In the genomic region with DNA sequence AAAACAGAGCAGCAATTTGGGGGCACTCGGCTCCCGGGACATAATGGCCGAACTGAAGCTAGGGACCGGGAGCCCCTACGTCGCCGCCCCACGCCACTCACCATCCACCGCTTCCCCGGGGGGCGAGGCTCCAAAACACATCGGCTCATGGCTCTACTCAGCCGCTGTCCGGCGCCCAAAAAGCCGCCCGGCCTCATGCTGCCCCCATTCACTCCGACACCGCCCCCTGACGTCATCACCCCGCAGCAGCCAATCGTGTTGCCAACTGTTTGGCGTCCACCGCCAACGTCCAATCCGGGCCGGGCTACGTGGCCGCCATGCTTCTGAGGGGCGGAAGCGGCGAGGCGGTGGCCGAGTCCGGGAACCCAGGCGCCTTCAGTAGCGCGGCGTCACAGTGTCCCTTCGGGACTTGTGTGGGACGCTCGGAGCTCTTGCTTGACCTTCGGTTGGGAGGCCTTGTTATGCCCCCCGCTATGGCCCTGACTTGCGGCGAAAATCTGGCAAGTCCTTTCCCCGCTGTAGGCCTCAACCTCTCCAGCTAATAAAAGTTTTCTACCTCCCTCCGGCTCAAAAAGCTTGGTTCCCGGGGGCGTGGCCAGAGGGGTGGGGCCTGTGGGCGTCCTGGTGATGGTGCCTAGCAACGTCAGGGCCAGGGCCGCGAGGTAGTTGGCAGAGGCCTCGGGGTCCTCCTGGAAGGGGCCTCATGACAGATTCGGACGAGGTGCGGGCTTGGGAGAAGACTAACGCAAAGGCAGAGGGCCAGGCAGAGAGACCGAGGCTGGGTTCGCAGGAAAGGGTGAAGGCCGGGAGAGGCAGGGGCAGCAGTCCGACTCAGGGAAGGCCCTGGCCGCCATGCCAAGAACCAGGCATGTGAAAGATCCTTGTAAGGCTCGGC, we compare ENCODE assay signal across 1 cellular context.
TF ChIP-seq lines count a peak whose summit lies in the region.

A gene with protein sequence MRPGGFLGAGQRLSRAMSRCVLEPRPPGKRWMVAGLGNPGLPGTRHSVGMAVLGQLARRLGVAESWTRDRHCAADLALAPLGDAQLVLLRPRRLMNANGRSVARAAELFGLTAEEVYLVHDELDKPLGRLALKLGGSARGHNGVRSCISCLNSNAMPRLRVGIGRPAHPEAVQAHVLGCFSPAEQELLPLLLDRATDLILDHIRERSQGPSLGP (minus strand): TSS at position 221 of the 895 bp plus-strand sequence. CDS start 24 bp downstream, at position 197.
Gene TTC16 (plus strand): TSS at position 637 of the 895 bp plus-strand sequence. CDS start 67 bp downstream, at position 704.

TF ChIP-seq in HepG2, 621 proteins besides CTCF, POLR2A, EP300 and RAD21 (continued from another document and continues in another):
- TF ChIP-seq MYC (CRISPR knock-in tag; IDR thresholded peaks at IDR 0.05; ENCODE audit: borderline replicate concordance), result peak; percentile 62
- TF ChIP-seq FOXA1 (IDR thresholded peaks at IDR 0.05), result no peak
- no peak for TF ChIP-seq FOXA1 (CRISPR knock-in tag; IDR thresholded peaks at IDR 0.05)
- no peak for TF ChIP-seq BRD4 (CRISPR knock-in tag; IDR thresholded peaks at IDR 0.05)
- TF ChIP-seq ONECUT2 (CRISPR knock-in tag; IDR thresholded peaks at IDR 0.05), result no peak
- no peak for TF ChIP-seq ZNF75D (CRISPR knock-in tag; IDR thresholded peaks at IDR 0.05; ENCODE audit: borderline replicate concordance)
- TF ChIP-seq UBTF (CRISPR knock-in tag; IDR thresholded peaks at IDR 0.05), result peak; percentile 6; the same call in 1 of the 2 replicates
- TF ChIP-seq, protein P1, sequence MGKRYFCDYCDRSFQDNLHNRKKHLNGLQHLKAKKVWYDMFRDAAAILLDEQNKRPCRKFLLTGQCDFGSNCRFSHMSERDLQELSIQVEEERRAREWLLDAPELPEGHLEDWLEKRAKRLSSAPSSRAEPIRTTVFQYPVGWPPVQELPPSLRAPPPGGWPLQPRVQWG (CRISPR knock-in tag; IDR thresholded peaks at IDR 0.05; ENCODE audit: borderline replicate concordance, low read depth), result no peak
- TF ChIP-seq NR2C2 (CRISPR knock-in tag; IDR thresholded peaks at IDR 0.05; ENCODE audit: borderline replicate concordance), result peak; percentile 80
- TF ChIP-seq, protein P2, sequence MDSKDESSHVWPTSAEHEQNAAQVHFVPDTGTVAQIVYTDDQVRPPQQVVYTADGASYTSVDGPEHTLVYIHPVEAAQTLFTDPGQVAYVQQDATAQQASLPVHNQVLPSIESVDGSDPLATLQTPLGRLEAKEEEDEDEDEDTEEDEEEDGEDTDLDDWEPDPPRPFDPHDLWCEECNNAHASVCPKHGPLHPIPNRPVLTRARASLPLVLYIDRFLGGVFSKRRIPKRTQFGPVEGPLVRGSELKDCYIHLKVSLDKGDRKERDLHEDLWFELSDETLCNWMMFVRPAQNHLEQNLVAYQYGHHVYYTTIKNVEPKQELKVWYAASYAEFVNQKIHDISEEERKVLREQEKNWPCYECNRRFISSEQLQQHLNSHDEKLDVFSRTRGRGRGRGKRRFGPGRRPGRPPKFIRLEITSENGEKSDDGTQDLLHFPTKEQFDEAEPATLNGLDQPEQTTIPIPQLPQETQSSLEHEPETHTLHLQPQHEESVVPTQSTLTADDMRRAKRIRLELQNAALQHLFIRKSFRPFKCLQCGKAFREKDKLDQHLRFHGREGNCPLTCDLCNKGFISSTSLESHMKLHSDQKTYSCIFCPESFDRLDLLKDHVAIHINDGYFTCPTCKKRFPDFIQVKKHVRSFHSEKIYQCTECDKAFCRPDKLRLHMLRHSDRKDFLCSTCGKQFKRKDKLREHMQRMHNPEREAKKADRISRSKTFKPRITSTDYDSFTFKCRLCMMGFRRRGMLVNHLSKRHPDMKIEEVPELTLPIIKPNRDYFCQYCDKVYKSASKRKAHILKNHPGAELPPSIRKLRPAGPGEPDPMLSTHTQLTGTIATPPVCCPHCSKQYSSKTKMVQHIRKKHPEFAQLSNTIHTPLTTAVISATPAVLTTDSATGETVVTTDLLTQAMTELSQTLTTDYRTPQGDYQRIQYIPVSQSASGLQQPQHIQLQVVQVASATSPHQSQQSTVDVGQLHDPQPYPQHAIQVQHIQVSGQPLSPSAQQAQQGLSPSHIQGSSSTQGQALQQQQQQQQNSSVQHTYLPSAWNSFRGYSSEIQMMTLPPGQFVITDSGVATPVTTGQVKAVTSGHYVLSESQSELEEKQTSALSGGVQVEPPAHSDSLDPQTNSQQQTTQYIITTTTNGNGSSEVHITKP (CRISPR knock-in tag; IDR thresholded peaks at IDR 0.05; ENCODE audit: low read depth), result peak; percentile 56; the same call in 1 of the 2 replicates
- TF ChIP-seq ZNF484 (CRISPR knock-in tag; IDR thresholded peaks at IDR 0.05; ENCODE audit: borderline replicate concordance, low read depth), result no peak
- TF ChIP-seq ZSCAN21 (CRISPR knock-in tag; IDR thresholded peaks at IDR 0.05; ENCODE audit: borderline replicate concordance), result no peak
- TF ChIP-seq KLF12 (CRISPR knock-in tag; IDR thresholded peaks at IDR 0.05; ENCODE audit: borderline replicate concordance), result peak; percentile 82; the same call in 1 of the 2 replicates
- no peak for TF ChIP-seq MTA1 (CRISPR knock-in tag; IDR thresholded peaks at IDR 0.05; ENCODE audit: borderline replicate concordance)
- TF ChIP-seq HNRNPK (IDR thresholded peaks at IDR 0.05; ENCODE audit: low read depth, low read length, poor library complexity, severe bottlenecking), result no peak
- TF ChIP-seq AHR (CRISPR knock-in tag; IDR thresholded peaks at IDR 0.05), result no peak
- no peak for TF ChIP-seq SP1 (IDR thresholded peaks at IDR 0.05)
- TF ChIP-seq SP1 (CRISPR knock-in tag; IDR thresholded peaks at IDR 0.05), result peak; percentile 94
- no peak for TF ChIP-seq FUBP1 (CRISPR knock-in tag; IDR thresholded peaks at IDR 0.05; ENCODE audit: borderline replicate concordance)
- TF ChIP-seq ZFP1 (CRISPR knock-in tag; IDR thresholded peaks at IDR 0.05), result 0 out of 2 replicates have a peak, but pooled peaks have one; percentile 32
- TF ChIP-seq ATF1 (CRISPR knock-in tag; IDR thresholded peaks at IDR 0.05), result peak; percentile 96
- TF ChIP-seq SIN3B (IDR thresholded peaks at IDR 0.05; ENCODE audit: low read length), result no peak
- peak; percentile 99 for TF ChIP-seq NFYC (CRISPR knock-in tag; IDR thresholded peaks at IDR 0.05)
- 0 out of 2 replicates have a peak, but pooled peaks have one; percentile 39 for TF ChIP-seq ZNF557 (CRISPR knock-in tag; IDR thresholded peaks at IDR 0.05)
- TF ChIP-seq HOXA7 (CRISPR knock-in tag; IDR thresholded peaks at IDR 0.05), result no peak
- 0 out of 2 replicates have a peak, but pooled peaks have one; percentile 44 for TF ChIP-seq EED (CRISPR knock-in tag; IDR thresholded peaks at IDR 0.05)
- TF ChIP-seq, protein P3, sequence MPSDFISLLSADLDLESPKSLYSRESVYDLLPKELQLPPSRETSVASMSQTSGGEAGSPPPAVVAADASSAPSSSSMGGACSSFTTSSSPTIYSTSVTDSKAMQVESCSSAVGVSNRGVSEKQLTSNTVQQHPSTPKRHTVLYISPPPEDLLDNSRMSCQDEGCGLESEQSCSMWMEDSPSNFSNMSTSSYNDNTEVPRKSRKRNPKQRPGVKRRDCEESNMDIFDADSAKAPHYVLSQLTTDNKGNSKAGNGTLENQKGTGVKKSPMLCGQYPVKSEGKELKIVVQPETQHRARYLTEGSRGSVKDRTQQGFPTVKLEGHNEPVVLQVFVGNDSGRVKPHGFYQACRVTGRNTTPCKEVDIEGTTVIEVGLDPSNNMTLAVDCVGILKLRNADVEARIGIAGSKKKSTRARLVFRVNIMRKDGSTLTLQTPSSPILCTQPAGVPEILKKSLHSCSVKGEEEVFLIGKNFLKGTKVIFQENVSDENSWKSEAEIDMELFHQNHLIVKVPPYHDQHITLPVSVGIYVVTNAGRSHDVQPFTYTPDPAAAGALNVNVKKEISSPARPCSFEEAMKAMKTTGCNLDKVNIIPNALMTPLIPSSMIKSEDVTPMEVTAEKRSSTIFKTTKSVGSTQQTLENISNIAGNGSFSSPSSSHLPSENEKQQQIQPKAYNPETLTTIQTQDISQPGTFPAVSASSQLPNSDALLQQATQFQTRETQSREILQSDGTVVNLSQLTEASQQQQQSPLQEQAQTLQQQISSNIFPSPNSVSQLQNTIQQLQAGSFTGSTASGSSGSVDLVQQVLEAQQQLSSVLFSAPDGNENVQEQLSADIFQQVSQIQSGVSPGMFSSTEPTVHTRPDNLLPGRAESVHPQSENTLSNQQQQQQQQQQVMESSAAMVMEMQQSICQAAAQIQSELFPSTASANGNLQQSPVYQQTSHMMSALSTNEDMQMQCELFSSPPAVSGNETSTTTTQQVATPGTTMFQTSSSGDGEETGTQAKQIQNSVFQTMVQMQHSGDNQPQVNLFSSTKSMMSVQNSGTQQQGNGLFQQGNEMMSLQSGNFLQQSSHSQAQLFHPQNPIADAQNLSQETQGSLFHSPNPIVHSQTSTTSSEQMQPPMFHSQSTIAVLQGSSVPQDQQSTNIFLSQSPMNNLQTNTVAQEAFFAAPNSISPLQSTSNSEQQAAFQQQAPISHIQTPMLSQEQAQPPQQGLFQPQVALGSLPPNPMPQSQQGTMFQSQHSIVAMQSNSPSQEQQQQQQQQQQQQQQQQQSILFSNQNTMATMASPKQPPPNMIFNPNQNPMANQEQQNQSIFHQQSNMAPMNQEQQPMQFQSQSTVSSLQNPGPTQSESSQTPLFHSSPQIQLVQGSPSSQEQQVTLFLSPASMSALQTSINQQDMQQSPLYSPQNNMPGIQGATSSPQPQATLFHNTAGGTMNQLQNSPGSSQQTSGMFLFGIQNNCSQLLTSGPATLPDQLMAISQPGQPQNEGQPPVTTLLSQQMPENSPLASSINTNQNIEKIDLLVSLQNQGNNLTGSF (CRISPR knock-in tag; IDR thresholded peaks at IDR 0.05), result no peak
- peak; percentile 51; the same call in 1 of the 2 replicates for TF ChIP-seq ETV5 (CRISPR knock-in tag; IDR thresholded peaks at IDR 0.05; ENCODE audit: borderline replicate concordance)
- no peak for TF ChIP-seq THAP8 (CRISPR knock-in tag; IDR thresholded peaks at IDR 0.05; ENCODE audit: borderline replicate concordance)
- TF ChIP-seq AKAP8 (CRISPR knock-in tag; IDR thresholded peaks at IDR 0.05), result 0 out of 2 replicates have a peak, but pooled peaks have one; percentile 30
- TF ChIP-seq ERF (CRISPR knock-in tag; IDR thresholded peaks at IDR 0.05), result peak; percentile 78
- TF ChIP-seq CREB1 (IDR thresholded peaks at IDR 0.05), result peak; percentile 99
- TF ChIP-seq CREB1 (CRISPR knock-in tag; IDR thresholded peaks at IDR 0.05), result peak; percentile 98
- no peak for TF ChIP-seq ZSCAN12 (CRISPR knock-in tag; IDR thresholded peaks at IDR 0.05)
- TF ChIP-seq ZNF598 (CRISPR knock-in tag; IDR thresholded peaks at IDR 0.05; ENCODE audit: borderline replicate concordance), result no peak
- no peak for TF ChIP-seq TEAD3 (CRISPR knock-in tag; optimal IDR thresholded peaks at IDR 0.05; ENCODE audit: borderline replicate concordance)
- TF ChIP-seq ZNF746 (CRISPR knock-in tag; IDR thresholded peaks at IDR 0.05), result no peak
- TF ChIP-seq KDM6A (CRISPR knock-in tag; IDR thresholded peaks at IDR 0.05; ENCODE audit: low read depth), result no peak
- TF ChIP-seq ZNF496 (CRISPR knock-in tag; IDR thresholded peaks at IDR 0.05; ENCODE audit: insufficient replicate concordance), result no peak
- no peak for TF ChIP-seq CEBPB (IDR thresholded peaks at IDR 0.05; ENCODE audit: borderline replicate concordance, low read depth, low read length)
- 0 out of 2 replicates have a peak, but pooled peaks have one; percentile 26 for TF ChIP-seq ZBTB21 (CRISPR knock-in tag; IDR thresholded peaks at IDR 0.05)
- peak; percentile 49; the same call in 1 of the 2 replicates for TF ChIP-seq ZSCAN25 (CRISPR knock-in tag; IDR thresholded peaks at IDR 0.05)
- TF ChIP-seq ZNF253 (CRISPR knock-in tag; IDR thresholded peaks at IDR 0.05; ENCODE audit: borderline replicate concordance), result no peak
